In genomic region chr22:25237503-25237902, GRCh38 we compare ENCODE assay signal across 23 cellular contexts. TPM values are rescaled to one million over a fixed set of nuclear protein-coding genes. Genes with fewer than 3 reads are reported as not detected.
DNase-seq lines count a peak whose midpoint lies in the region; ATAC-seq, FAIRE-seq and TF ChIP-seq lines count a peak whose summit lies in the region.
"Had no signal": no experiment of that assay in that cellular context is flagged by ENCODE, and none has a peak within 500 bp of the region (broad histone marks: within the 10 kb centered on the region; RNA-seq: fewer than 3 reads in every experiment).

No MANE protein-coding gene starts in this region.

- no peak overlapping the region for H3K4ac ChIP-seq in H1 (replicated peaks; ENCODE audit: insufficient read length, low read depth, low read length)

- no peak overlapping the region for H2BK20ac ChIP-seq in H1 (ENCODE audit: low read length)

- H3K9me3 ChIP-seq in H1 (ENCODE audit: insufficient read depth in 2 of 2, low read depth in 1 of 2, low read length in 1 of 2) (no peaks in the 10 kb centered on the region), HepG2 (ENCODE audit: low read length) (no peaks in the 10 kb centered on the region), smooth muscle cell (replicated peaks; ENCODE audit: low read depth) (no peaks in the 10 kb centered on the region), thyroid gland (no peaks in the 10 kb centered on the region)
- H3K9me3 ChIP-seq: BE2C, HAP-1 had no signal

- no peak overlapping the region for H3K14ac ChIP-seq in H1 (ENCODE audit: insufficient read length)

- H3K23ac ChIP-seq in H1 (ENCODE audit: insufficient read length) = no peak overlapping the region

- no peak overlapping the region for H3K27ac ChIP-seq in H1 (ENCODE audit: low read depth, low read length)
- H3K27ac ChIP-seq in HepG2 (ENCODE audit: extremely low read length, insufficient read depth, low read length) = no peak overlapping the region
- no peak overlapping the region for H3K27ac ChIP-seq in smooth muscle cell (ENCODE audit: low read depth)
- no peak overlapping the region for H3K27ac ChIP-seq in thyroid gland
- H3K27ac ChIP-seq: GM23248 had no signal

- no peak overlapping the region for H3K4me2 ChIP-seq in H1 (ENCODE audit: insufficient read depth in 1 of 2, low read depth in 2 of 2, low read length in 2 of 2)
- H3K4me2 ChIP-seq in HepG2 (ENCODE audit: low read depth, low read length) = no peak overlapping the region
- H3K4me2 ChIP-seq in smooth muscle cell = no peak overlapping the region

- no peak overlapping the region for H2AFZ ChIP-seq in H1 (ENCODE audit: low read length)
- no peak overlapping the region for H2AFZ ChIP-seq in HepG2 (ENCODE audit: low read length)
- H2AFZ ChIP-seq in smooth muscle cell (ENCODE audit: low read depth) = no peak overlapping the region
- H2AFZ ChIP-seq: GM23248 had no signal

- CTCF ChIA-PET in H1 (lab: Charles Lee; ENCODE audit: partially characterized antibody) (interaction anchor here (0.6 to 2.0 kb wide), 4 partner anchors 19 to 114 kb away, joined by 3 to 10 read pairs (median 4); no protein-coding TSS in a partner anchor), HepG2 (lab: Yijun Ruan, JAX; ENCODE audit: low intra/inter-chr PET ratio, low total read pairs) (no interaction called here)

- peak; percentile 50 to 65 for TF ChIP-seq RAD21 in H1 (IDR thresholded peaks at IDR 0.05 in 1 of 2, conservative IDR thresholded peaks at IDR 0.05 in 1 of 2; ENCODE audit: low read depth in 2 of 2, low read length in 2 of 2)
- no peak for TF ChIP-seq RAD21 in HepG2 (CRISPR knock-in tag; IDR thresholded peaks at IDR 0.05)

- H4K8ac ChIP-seq in H1 (ENCODE audit: extremely low read depth, insufficient read depth, low read length) = peak overlapping the region; percentile 8; the same call in 1 of the 2 replicates

- H2BK5ac ChIP-seq in H1 (ENCODE audit: low read depth, low read length) = no peak overlapping the region

- no peaks in the 10 kb centered on the region for H3F3A ChIP-seq in smooth muscle cell (ENCODE audit: low read depth)

- H2BK120ac ChIP-seq in H1 (replicated peaks; ENCODE audit: low read depth, low read length) = no peak overlapping the region

- H3K27me3 ChIP-seq in H7 (ENCODE audit: control insufficient read depth, insufficient read depth, low read length) (no peaks in the 10 kb centered on the region; the same call in 1 of the 2 replicates), H1 (replicated peaks in 1 of 4; ENCODE audit: control insufficient read depth in 3 of 4, extremely low read depth in 1 of 4, insufficient read depth in 3 of 4, low read length in 3 of 4) (no peaks in the 10 kb centered on the region), HepG2 (ENCODE audit: control insufficient read depth in 1 of 2, insufficient read depth in 2 of 2, low read length in 2 of 2) (peaks cover 2 to 22% of the 10 kb centered on the region in 2 experiments; a peak in 1 of 5 replicates), smooth muscle cell (ENCODE audit: low read depth) (peaks cover 4% of the 10 kb centered on the region), thyroid gland (no peaks in the 10 kb centered on the region)
- H3K27me3 ChIP-seq: BE2C had no signal

- no peak overlapping the region for H3K18ac ChIP-seq in H1 (ENCODE audit: extremely low read depth, low read length)

- H2BK15ac ChIP-seq in H1 (ENCODE audit: low read length) = no peak overlapping the region

- peak; percentile 70 for FAIRE-seq in GM12892 (lab: Jason Lieb, UNC)
- no peak for FAIRE-seq in H1 (lab: Jason Lieb, UNC)
- FAIRE-seq in HepG2 (lab: Jason Lieb, UNC) = no peak
- FAIRE-seq: A204.1, G401.6 had no signal

- no peak overlapping the region for H3K9ac ChIP-seq in H1 (replicated peaks in 1 of 4; ENCODE audit: extremely low read depth in 1 of 4, low read depth in 3 of 4, low read length in 3 of 4)
- H3K9ac ChIP-seq in HepG2 (ENCODE audit: insufficient read depth, low read depth, low read length) = no peak overlapping the region
- H3K9ac ChIP-seq in smooth muscle cell (ENCODE audit: low read depth) = no peak overlapping the region
- H3K9ac ChIP-seq: GM23248 had no signal

- H3K4me1 ChIP-seq in H1 (replicated peaks in 1 of 4; ENCODE audit: control insufficient read depth in 3 of 4, insufficient read depth in 4 of 4, low read length in 3 of 4) = no peaks in the 10 kb centered on the region; a peak in 1 of 7 replicates
- peaks cover 5% of the 10 kb centered on the region; the same call in 1 of the 2 replicates for H3K4me1 ChIP-seq in HepG2 (ENCODE audit: insufficient read depth, low read length)
- H3K4me1 ChIP-seq in smooth muscle cell (ENCODE audit: low read depth) = no peaks in the 10 kb centered on the region
- H3K4me1 ChIP-seq in thyroid gland = peaks cover 0 to 6% of the 10 kb centered on the region in 2 donors
- H3K4me1 ChIP-seq: BE2C, HAP-1 had no signal

- H2AK5ac ChIP-seq in H1 (ENCODE audit: low read depth, low read length) = no peak overlapping the region

- TF ChIP-seq CTCF in H1 (IDR thresholded peaks at IDR 0.05; ENCODE audit: control extremely low read depth in 1 of 3, insufficient read depth in 1 of 3, low read depth in 1 of 3, low read length in 3 of 3) = peak; percentile 35 to 47 (median 43); a peak in 3 of 4 replicates
- TF ChIP-seq CTCF in HepG2 (CRISPR knock-in tag; IDR thresholded peaks at IDR 0.05) = peak; percentile 10; the same call in 1 of the 2 replicates
- no peak for TF ChIP-seq CTCF in smooth muscle cell (IDR thresholded peaks at IDR 0.05; ENCODE audit: borderline replicate concordance, insufficient read depth, poor library complexity, severe bottlenecking)
- no peak for TF ChIP-seq CTCF in thyroid gland (IDR thresholded peaks at IDR 0.05)

- TF ChIP-seq EP300 in H1 (IDR thresholded peaks at IDR 0.05; ENCODE audit: borderline replicate concordance in 1 of 2, low read depth in 2 of 2, low read length in 2 of 2) (no peak), HepG2 (IDR thresholded peaks at IDR 0.05; ENCODE audit: low read depth in 2 of 2, low read length in 2 of 2) (no peak), HepG2 (CRISPR knock-in tag; IDR thresholded peaks at IDR 0.05; ENCODE audit: borderline replicate concordance) (no peak)

- in situ Hi-C loops in HepG2 (cut with HindIII; ENCODE audit: extremely low pct_ligation_motif_present, low pct_unique_long_range_greater_than_20kb) = loop anchor here (5.0 kb wide), 1 partner anchor 95 kb away; no protein-coding TSS in a partner anchor

- POLR2A ChIA-PET in H1 (lab: Charles Lee; ENCODE audit: partially characterized antibody) = interaction anchor here (0.9 to 1.3 kb wide), 2 partner anchors 46 to 97 kb away, joined by 3 read pairs; no protein-coding TSS in a partner anchor
- POLR2A ChIA-PET in HepG2 (lab: Yijun Ruan, JAX) = no interaction called here

- no peaks in the 10 kb centered on the region for H3K79me2 ChIP-seq in H1 (ENCODE audit: control insufficient read depth in 1 of 2, insufficient read depth in 2 of 2, low read length in 2 of 2)
- no peaks in the 10 kb centered on the region for H3K79me2 ChIP-seq in HepG2 (ENCODE audit: insufficient read depth, low read length)
- H3K79me2 ChIP-seq in smooth muscle cell (ENCODE audit: low read depth) = no peaks in the 10 kb centered on the region

- no peaks in the 10 kb centered on the region for H3K79me1 ChIP-seq in H1 (ENCODE audit: low read depth, low read length)

- WGBS in H1 (ENCODE audit: extremely low coverage in 1 of 2, insufficient coverage in 1 of 2, insufficient read length in 1 of 2, insufficient replicate concordance in 2 of 2, low coverage in 1 of 2, low lambda C conversion rate in 2 of 2, missing lambda C conversion rate in 1 of 2), 2 experiments = 82% methylated on average over 4 of the region's 4 CpGs; no CpG with 5 or more reads in 1 of the 2 experiments
- WGBS in HepG2 (ENCODE audit: low lambda C conversion rate) = 60% methylated on average over 4 of the region's 4 CpGs
- 83% methylated on average over 4 of the region's 4 CpGs for WGBS in smooth muscle cell (ENCODE audit: low lambda C conversion rate)
- 89 to 94% methylated on average over 4 of the region's 4 CpGs for WGBS in thyroid gland, 2 donors

- TF ChIP-seq POLR2A in GM12892 (IDR thresholded peaks at IDR 0.05; ENCODE audit: low read depth, low read length) (no peak), H1 (IDR thresholded peaks at IDR 0.05; ENCODE audit: control extremely low read depth in 1 of 2, low read depth in 2 of 2, low read length in 2 of 2) (no peak), HepG2 (IDR thresholded peaks at IDR 0.05; ENCODE audit: insufficient read depth in 1 of 2, low read depth in 2 of 2, low read length in 2 of 2) (no peak), thyroid gland (IDR thresholded peaks at IDR 0.05) (no peak)

- H3K56ac ChIP-seq in H1 (replicated peaks; ENCODE audit: insufficient read length, low read depth, low read length) = no peak overlapping the region

- intact Hi-C loops in HepG2 (cut with micrococcal nuclease; ENCODE audit: unreplicated experiment) = loop anchor here (5.0 kb wide), 1 partner anchor 75 kb away; no protein-coding TSS in a partner anchor
- intact Hi-C loops in posterior vena cava (cut with DNase I) = no loop called here
- intact Hi-C loops in thyroid gland (cut with DNase I) = loop anchor here (10.0 kb wide), 1 partner anchor 537 kb away; no protein-coding TSS in a partner anchor

- H3K36me3 ChIP-seq in H7 (replicated peaks; ENCODE audit: control insufficient read depth, insufficient read depth, low read length) (no peaks in the 10 kb centered on the region), H1 (ENCODE audit: control insufficient read depth in 2 of 4, insufficient read depth in 4 of 4, low read length in 3 of 4) (no peaks in the 10 kb centered on the region), HepG2 (replicated peaks in 1 of 2; ENCODE audit: control insufficient read depth in 1 of 2, insufficient read depth in 2 of 2, low read length in 2 of 2) (no peaks in the 10 kb centered on the region), smooth muscle cell (ENCODE audit: low read depth) (no peaks in the 10 kb centered on the region), thyroid gland (no peaks in the 10 kb centered on the region)
- H3K36me3 ChIP-seq: BE2C, HAP-1 had no signal

- H3K4me3 ChIP-seq in H7 (ENCODE audit: insufficient read depth, low read depth, low read length) (no peak overlapping the region), H1 (ENCODE audit: extremely low read depth in 1 of 4, insufficient read depth in 2 of 4, low read depth in 3 of 4, low read length in 4 of 4) (no peak overlapping the region), HepG2 (replicated peaks in 1 of 3; ENCODE audit: insufficient read depth in 1 of 3, low read depth in 2 of 3, low read length in 3 of 3) (no peak overlapping the region), smooth muscle cell (no peak overlapping the region), thyroid gland (replicated peaks in 1 of 3) (no peak overlapping the region)
- H3K4me3 ChIP-seq: GM23248, HAP-1 had no signal

- no peaks in the 10 kb centered on the region for H4K20me1 ChIP-seq in H1 (replicated peaks in 1 of 2; ENCODE audit: control insufficient read depth in 1 of 2, insufficient read depth in 2 of 2, low read length in 2 of 2)
- no peaks in the 10 kb centered on the region for H4K20me1 ChIP-seq in HepG2 (ENCODE audit: insufficient read depth, low read length)
- H4K20me1 ChIP-seq in smooth muscle cell (ENCODE audit: low read depth) = no peaks in the 10 kb centered on the region

- BruUV-seq in HepG2 (replicated peaks; lab: Mats Ljungman, UMichigan) = no TSS peak

- no peak overlapping the region for H4K5ac ChIP-seq in H1 (ENCODE audit: insufficient read length, low read depth, low read length)

- H2BK12ac ChIP-seq in H1 (ENCODE audit: low read depth, low read length) = no peak overlapping the region

- DNase-seq in GM12892 (ENCODE audit: insufficient read length) (no peak), H7 (peak; percentile 55), H1 (ENCODE audit: low read depth in 1 of 2, low spot score in 2 of 2) (peak in 1 of 2 experiments; percentile 49), HepG2 (ENCODE audit: low spot score) (no peak), smooth muscle cell (lab: John Stamatoyannopoulos, UW; ENCODE audit: unreplicated experiment) (no peak), posterior vena cava (ENCODE audit: low spot score) (no peak), NCI-H2196 (lab: John Stamatoyannopoulos, UW; ENCODE audit: unreplicated experiment) (no peak), thyroid gland (no peak)
- DNase-seq: ACHN; BE2C; C1 segment of cervical spinal cord; CD4-positive, CD25-positive, alpha-beta regulatory T cell; CD8-positive, alpha-beta memory T cell; COR-L47; DMS 273 treated with DMSO at 0.1 percent for 48 hours; DMS53; DND-41; EL; GM23248 had no signal

- no peak overlapping the region for H4K91ac ChIP-seq in H1 (replicated peaks; ENCODE audit: insufficient read length, low read length)

- no peaks in the 10 kb centered on the region for H3K23me2 ChIP-seq in H1 (ENCODE audit: low read depth, low read length)

- ATAC-seq in HepG2 = no peak; the same call in 2 of the 3 replicates

RNA-seq across cellular contexts. Expression of gene CRYBB2, which starts 18.1 kb away (rescaled TPM):
- polyA plus RNA-seq in GM12892 (2012; ENCODE audit: missing spikeins) = not detected
- 0.59 TPM in 1 of 2 replicates, not detected in the other for total RNA-seq in H7 (2014; rRNA removed; shearing (Covaris generic))
- total RNA-seq in H1 (2021; fragmentation: NEBNext Ultra II Directional; extraction: Animal tissue kit (Norgen Biotek cat#: 25700)) = not detected in 2 replicates
- 0.12 and 0.31 TPM in 2 replicates for polyA plus RNA-seq in H1 (2011; rRNA removed)
- polyA plus RNA-seq in H1 (2011; cell fraction: cytosol; rRNA removed) = 0.16 TPM
- polyA plus RNA-seq in H1 (2011; cell fraction: nucleus; rRNA removed) = 0.31 TPM
- polyA plus RNA-seq in H1 (2012, experiment 1 of 2) = 0.29 to 0.44 TPM in 2 of 4 replicates, not detected in the others
- not detected for polyA plus RNA-seq in H1 (2012, experiment 2 of 2)
- not detected for polyA plus RNA-seq in H1 (2013, experiment 1 of 2)
- polyA plus RNA-seq in H1 (2013, experiment 2 of 2) = not detected
- not detected in 2 replicates for polyA minus RNA-seq in H1 (2011; rRNA and poly(A)+ RNA removed)
- polyA minus RNA-seq in H1 (2011; cell fraction: cytosol; rRNA and poly(A)+ RNA removed) = not detected
- not detected for polyA minus RNA-seq in H1 (2011; cell fraction: nucleus; rRNA and poly(A)+ RNA removed)
- 0.18 TPM in 1 of 2 replicates, not detected in the other for total RNA-seq in HepG2 (2016; rRNA removed; fragmentation: Illumina TruSeq; extraction: Trizol)
- total RNA-seq in HepG2 (2016; cell fraction: cytosol; rRNA removed; fragmentation: Illumina TruSeq; extraction: Trizol; ENCODE audit: low read depth) = 0.26 TPM in 1 of 2 replicates, not detected in the other
- total RNA-seq in HepG2 (2016; cell fraction: insoluble cytoplasmic fraction; rRNA removed; fragmentation: Illumina TruSeq; extraction: Trizol) = not detected in 2 replicates
- 0.34 TPM in 1 of 2 replicates, not detected in the other for total RNA-seq in HepG2 (2016; cell fraction: membrane; rRNA removed; fragmentation: Illumina TruSeq; extraction: Trizol)
- not detected in 2 replicates for total RNA-seq in HepG2 (2016; cell fraction: nucleus; rRNA removed; fragmentation: Illumina TruSeq; extraction: Trizol)
- 0.11 and 0.18 TPM in 2 replicates for polyA plus RNA-seq in HepG2 (2011; rRNA removed)
- polyA plus RNA-seq in HepG2 (2011; cell fraction: cytosol; rRNA removed) = 0.11 TPM in 1 of 2 replicates, not detected in the other
- polyA plus RNA-seq in HepG2 (2011; cell fraction: nucleus; rRNA removed) = not detected in 2 replicates
- not detected in 2 replicates for polyA plus RNA-seq in HepG2 (2012)
- 0.21 TPM in 1 of 2 replicates, not detected in the other for polyA plus RNA-seq in HepG2 (2016; cell fraction: cytosol; fragmentation: Illumina TruSeq; extraction: Trizol; ENCODE audit: low read depth)
- polyA plus RNA-seq in HepG2 (2016; cell fraction: insoluble cytoplasmic fraction; fragmentation: Illumina TruSeq; extraction: Trizol; ENCODE audit: low read depth) = not detected in 2 replicates
- polyA plus RNA-seq in HepG2 (2016; cell fraction: membrane; fragmentation: Illumina TruSeq; extraction: Trizol; ENCODE audit: low read depth) = 0.22 TPM in 1 of 2 replicates, not detected in the other
- polyA plus RNA-seq in HepG2 (2016; cell fraction: nucleus; fragmentation: Illumina TruSeq; extraction: Trizol; ENCODE audit: insufficient read depth, low read depth) = 0.61 TPM in 1 of 2 replicates, not detected in the other
- polyA minus RNA-seq in HepG2 (2011; rRNA and poly(A)+ RNA removed; ENCODE audit: low replicate concordance) = 0.94 TPM in 1 of 2 replicates, not detected in the other
- not detected in 2 replicates for polyA minus RNA-seq in HepG2 (2011; cell fraction: cytosol; rRNA and poly(A)+ RNA removed)
- polyA minus RNA-seq in HepG2 (2011; cell fraction: nucleus; rRNA and poly(A)+ RNA removed) = not detected in 2 replicates
- not detected in 2 replicates for total RNA-seq in smooth muscle cell
- polyA plus RNA-seq in smooth muscle cell = not detected in 2 replicates
- total RNA-seq in posterior vena cava = not detected
- under 1 TPM in 1 of 4 donors, not detected in 3; 0.45 TPM for total RNA-seq in thyroid gland
- total RNA-seq: CD4-positive, CD25-positive, alpha-beta regulatory T cell; CD8-positive, alpha-beta memory T cell; GM23248; HT-29 had no signal
- polyA plus RNA-seq: CD4-positive, CD25-positive, alpha-beta regulatory T cell; CD8-positive, alpha-beta memory T cell; GM23248 had no signal

RNA-seq across cellular contexts. Expression of gene CRYBB3, which starts 37.8 kb away (rescaled TPM):
- polyA plus RNA-seq in GM12892 (2012; ENCODE audit: missing spikeins) = not detected
- 0.10 TPM in 1 of 2 replicates, not detected in the other for total RNA-seq in H7 (2014; rRNA removed; shearing (Covaris generic))
- total RNA-seq in H1 (2021; fragmentation: NEBNext Ultra II Directional; extraction: Animal tissue kit (Norgen Biotek cat#: 25700)) = 0.58 TPM in 1 of 2 replicates, not detected in the other
- polyA plus RNA-seq in H1 (2011; rRNA removed) (0.44 and 0.63 TPM in 2 replicates), HepG2 (2011; rRNA removed) (0.28 and 0.60 TPM in 2 replicates), smooth muscle cell (not detected in 2 replicates)
- 0.78 TPM for polyA plus RNA-seq in H1 (2011; cell fraction: cytosol; rRNA removed)
- 1.3 TPM for polyA plus RNA-seq in H1 (2011; cell fraction: nucleus; rRNA removed)
- 0.20 to 0.31 TPM (median 0.23 TPM) in 3 of 4 replicates, not detected in the other for polyA plus RNA-seq in H1 (2012, experiment 1 of 2)
- polyA plus RNA-seq in H1 (2012, experiment 2 of 2) = not detected
- polyA plus RNA-seq in H1 (2013, experiment 1 of 2) = 0.30 TPM
- 0.15 TPM for polyA plus RNA-seq in H1 (2013, experiment 2 of 2)
- polyA minus RNA-seq in H1 (2011; rRNA and poly(A)+ RNA removed) = not detected in 2 replicates
- not detected for polyA minus RNA-seq in H1 (2011; cell fraction: cytosol; rRNA and poly(A)+ RNA removed)
- not detected for polyA minus RNA-seq in H1 (2011; cell fraction: nucleus; rRNA and poly(A)+ RNA removed)
- total RNA-seq in HepG2 (2016; rRNA removed; fragmentation: Illumina TruSeq; extraction: Trizol) (0.18 TPM in 1 of 2 replicates, not detected in the other), smooth muscle cell (not detected in 2 replicates), posterior vena cava (not detected), thyroid gland (not detected)
- not detected in 2 replicates for total RNA-seq in HepG2 (2016; cell fraction: cytosol; rRNA removed; fragmentation: Illumina TruSeq; extraction: Trizol; ENCODE audit: low read depth)
- 0.50 TPM in 1 of 2 replicates, not detected in the other for total RNA-seq in HepG2 (2016; cell fraction: insoluble cytoplasmic fraction; rRNA removed; fragmentation: Illumina TruSeq; extraction: Trizol)
- total RNA-seq in HepG2 (2016; cell fraction: membrane; rRNA removed; fragmentation: Illumina TruSeq; extraction: Trizol) = 0.59 TPM in 1 of 2 replicates, not detected in the other
- total RNA-seq in HepG2 (2016; cell fraction: nucleus; rRNA removed; fragmentation: Illumina TruSeq; extraction: Trizol) = 0.50 TPM in 1 of 2 replicates, not detected in the other
- 0.17 and 0.21 TPM in 2 replicates for polyA plus RNA-seq in HepG2 (2011; cell fraction: cytosol; rRNA removed)
- polyA plus RNA-seq in HepG2 (2011; cell fraction: nucleus; rRNA removed) = 2.3 and 3.5 TPM in 2 replicates
- polyA plus RNA-seq in HepG2 (2012) = 0.23 TPM in 1 of 2 replicates, not detected in the other
- polyA plus RNA-seq in HepG2 (2016; cell fraction: cytosol; fragmentation: Illumina TruSeq; extraction: Trizol; ENCODE audit: low read depth) = 0.20 and 0.32 TPM in 2 replicates
- polyA plus RNA-seq in HepG2 (2016; cell fraction: insoluble cytoplasmic fraction; fragmentation: Illumina TruSeq; extraction: Trizol; ENCODE audit: low read depth) = not detected in 2 replicates
- polyA plus RNA-seq in HepG2 (2016; cell fraction: membrane; fragmentation: Illumina TruSeq; extraction: Trizol; ENCODE audit: low read depth) = 0.38 TPM in 1 of 2 replicates, not detected in the other
- 0.99 and 1.1 TPM in 2 replicates for polyA plus RNA-seq in HepG2 (2016; cell fraction: nucleus; fragmentation: Illumina TruSeq; extraction: Trizol; ENCODE audit: insufficient read depth, low read depth)
- 0.48 TPM in 1 of 2 replicates, not detected in the other for polyA minus RNA-seq in HepG2 (2011; rRNA and poly(A)+ RNA removed; ENCODE audit: low replicate concordance)
- polyA minus RNA-seq in HepG2 (2011; cell fraction: cytosol; rRNA and poly(A)+ RNA removed) = not detected in 2 replicates
- polyA minus RNA-seq in HepG2 (2011; cell fraction: nucleus; rRNA and poly(A)+ RNA removed) = not detected in 2 replicates
- total RNA-seq: CD4-positive, CD25-positive, alpha-beta regulatory T cell; GM23248 had no signal
- polyA plus RNA-seq: CD4-positive, CD25-positive, alpha-beta regulatory T cell; CD8-positive, alpha-beta memory T cell; GM23248 had no signal

Comparison
In these comparisons a context has a peak if more than half of its experiments do, and no peak if none do; other contexts are left out.
1. CTCF ChIP-seq: peak in H1 (3 of 3) and HepG2 (single experiment); none in smooth muscle cell (single experiment) and thyroid gland (0 of 6).
2. intact Hi-C loops: an anchor here in HepG2 (5.0 kb wide) and thyroid gland (10.0 kb wide); none called in posterior vena cava.